In the genomic region with DNA sequence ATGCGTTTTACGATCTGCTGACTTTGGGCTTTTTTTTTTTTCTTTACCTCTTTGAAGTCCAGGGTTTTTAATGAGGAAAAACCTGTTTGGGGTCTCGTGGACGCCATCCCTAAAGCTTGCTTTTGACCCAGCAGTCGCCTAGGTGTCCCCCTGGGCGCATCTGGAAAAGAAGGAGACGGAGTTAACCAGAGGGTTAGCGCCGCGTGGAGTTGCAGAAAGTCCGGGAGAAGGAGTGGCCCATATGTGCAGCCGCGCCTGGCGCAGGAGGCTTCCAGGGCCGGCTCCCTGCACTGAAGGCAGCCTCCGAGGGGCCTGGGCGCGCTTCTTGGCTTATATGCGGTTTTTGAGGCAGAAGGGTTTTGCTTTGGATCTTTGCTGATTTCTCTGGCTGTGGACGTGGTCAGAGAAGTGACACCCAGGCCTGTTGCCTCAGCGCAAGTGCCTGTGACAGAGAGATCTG, we compare ENCODE assay signal across 1 cellular context.
TF ChIP-seq lines count a peak whose summit lies in the region.

No MANE protein-coding gene starts in this region.

TF ChIP-seq in HepG2, 621 proteins besides CTCF, POLR2A, EP300 and RAD21 (continued from another document and continues in another):
- TF ChIP-seq, protein P1, sequence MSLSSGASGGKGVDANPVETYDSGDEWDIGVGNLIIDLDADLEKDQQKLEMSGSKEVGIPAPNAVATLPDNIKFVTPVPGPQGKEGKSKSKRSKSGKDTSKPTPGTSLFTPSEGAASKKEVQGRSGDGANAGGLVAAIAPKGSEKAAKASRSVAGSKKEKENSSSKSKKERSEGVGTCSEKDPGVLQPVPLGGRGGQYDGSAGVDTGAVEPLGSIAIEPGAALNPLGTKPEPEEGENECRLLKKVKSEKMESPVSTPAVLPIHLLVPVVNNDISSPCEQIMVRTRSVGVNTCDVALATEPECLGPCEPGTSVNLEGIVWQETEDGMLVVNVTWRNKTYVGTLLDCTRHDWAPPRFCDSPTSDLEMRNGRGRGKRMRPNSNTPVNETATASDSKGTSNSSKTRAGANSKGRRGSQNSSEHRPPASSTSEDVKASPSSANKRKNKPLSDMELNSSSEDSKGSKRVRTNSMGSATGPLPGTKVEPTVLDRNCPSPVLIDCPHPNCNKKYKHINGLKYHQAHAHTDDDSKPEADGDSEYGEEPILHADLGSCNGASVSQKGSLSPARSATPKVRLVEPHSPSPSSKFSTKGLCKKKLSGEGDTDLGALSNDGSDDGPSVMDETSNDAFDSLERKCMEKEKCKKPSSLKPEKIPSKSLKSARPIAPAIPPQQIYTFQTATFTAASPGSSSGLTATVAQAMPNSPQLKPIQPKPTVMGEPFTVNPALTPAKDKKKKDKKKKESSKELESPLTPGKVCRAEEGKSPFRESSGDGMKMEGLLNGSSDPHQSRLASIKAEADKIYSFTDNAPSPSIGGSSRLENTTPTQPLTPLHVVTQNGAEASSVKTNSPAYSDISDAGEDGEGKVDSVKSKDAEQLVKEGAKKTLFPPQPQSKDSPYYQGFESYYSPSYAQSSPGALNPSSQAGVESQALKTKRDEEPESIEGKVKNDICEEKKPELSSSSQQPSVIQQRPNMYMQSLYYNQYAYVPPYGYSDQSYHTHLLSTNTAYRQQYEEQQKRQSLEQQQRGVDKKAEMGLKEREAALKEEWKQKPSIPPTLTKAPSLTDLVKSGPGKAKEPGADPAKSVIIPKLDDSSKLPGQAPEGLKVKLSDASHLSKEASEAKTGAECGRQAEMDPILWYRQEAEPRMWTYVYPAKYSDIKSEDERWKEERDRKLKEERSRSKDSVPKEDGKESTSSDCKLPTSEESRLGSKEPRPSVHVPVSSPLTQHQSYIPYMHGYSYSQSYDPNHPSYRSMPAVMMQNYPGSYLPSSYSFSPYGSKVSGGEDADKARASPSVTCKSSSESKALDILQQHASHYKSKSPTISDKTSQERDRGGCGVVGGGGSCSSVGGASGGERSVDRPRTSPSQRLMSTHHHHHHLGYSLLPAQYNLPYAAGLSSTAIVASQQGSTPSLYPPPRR (CRISPR knock-in tag; IDR thresholded peaks at IDR 0.05; ENCODE audit: borderline replicate concordance), result no peak
- TF ChIP-seq ZNF883 (CRISPR knock-in tag; IDR thresholded peaks at IDR 0.05; ENCODE audit: not compliant biosample characterization) (no peak), ZNF530 (CRISPR knock-in tag; IDR thresholded peaks at IDR 0.05; ENCODE audit: low read depth) (no peak), ZNF20 (CRISPR knock-in tag; IDR thresholded peaks at IDR 0.05) (no peak; the same call in 1 of the 2 replicates), ZNF652 (CRISPR knock-in tag; IDR thresholded peaks at IDR 0.05; ENCODE audit: borderline replicate concordance, low read depth) (no peak), MXI1 (IDR thresholded peaks at IDR 0.05; ENCODE audit: borderline replicate concordance, low read depth, low read length) (no peak; the same call in 2 of the 3 replicates), ZNF354B (CRISPR knock-in tag; IDR thresholded peaks at IDR 0.05) (no peak), ZBTB7B (CRISPR knock-in tag; IDR thresholded peaks at IDR 0.05) (peak; percentile 33; the same call in 1 of the 2 replicates), NFIB (CRISPR knock-in tag; IDR thresholded peaks at IDR 0.05; ENCODE audit: borderline replicate concordance) (no peak), ZNF224 (CRISPR knock-in tag; IDR thresholded peaks at IDR 0.05) (peak; percentile 54; the same call in 1 of the 2 replicates), BCL6 (CRISPR knock-in tag; IDR thresholded peaks at IDR 0.05) (0 out of 2 replicates have a peak, but pooled peaks have one; percentile 4), ZIK1 (CRISPR knock-in tag; IDR thresholded peaks at IDR 0.05; ENCODE audit: borderline replicate concordance, low read depth) (no peak), DNMT1 (CRISPR knock-in tag; IDR thresholded peaks at IDR 0.05) (no peak; the same call in 1 of the 2 replicates), HNRNPK (IDR thresholded peaks at IDR 0.05; ENCODE audit: low read depth, low read length, poor library complexity, severe bottlenecking) (no peak), ZFP36L1 (CRISPR knock-in tag; IDR thresholded peaks at IDR 0.05) (0 out of 2 replicates have a peak, but pooled peaks have one; percentile 36), ZMYM4 (CRISPR knock-in tag; IDR thresholded peaks at IDR 0.05) (no peak), SP1 (IDR thresholded peaks at IDR 0.05) (no peak), SP1 (CRISPR knock-in tag; IDR thresholded peaks at IDR 0.05) (no peak), CBFB (CRISPR knock-in tag; IDR thresholded peaks at IDR 0.05) (no peak), TBL1XR1 (IDR thresholded peaks at IDR 0.05; ENCODE audit: borderline replicate concordance, low read length, partially characterized antibody) (no peak), CENPT (CRISPR knock-in tag; IDR thresholded peaks at IDR 0.05; ENCODE audit: low read depth) (no peak), TMF1 (CRISPR knock-in tag; IDR thresholded peaks at IDR 0.05; ENCODE audit: low read depth) (no peak; the same call in 1 of the 2 replicates), HOXA9 (CRISPR knock-in tag; IDR thresholded peaks at IDR 0.05; ENCODE audit: borderline replicate concordance) (no peak), ZNF792 (CRISPR knock-in tag; IDR thresholded peaks at IDR 0.05) (no peak), ZNF670 (CRISPR knock-in tag; IDR thresholded peaks at IDR 0.05; ENCODE audit: borderline replicate concordance) (no peak)
- TF ChIP-seq, protein P2, sequence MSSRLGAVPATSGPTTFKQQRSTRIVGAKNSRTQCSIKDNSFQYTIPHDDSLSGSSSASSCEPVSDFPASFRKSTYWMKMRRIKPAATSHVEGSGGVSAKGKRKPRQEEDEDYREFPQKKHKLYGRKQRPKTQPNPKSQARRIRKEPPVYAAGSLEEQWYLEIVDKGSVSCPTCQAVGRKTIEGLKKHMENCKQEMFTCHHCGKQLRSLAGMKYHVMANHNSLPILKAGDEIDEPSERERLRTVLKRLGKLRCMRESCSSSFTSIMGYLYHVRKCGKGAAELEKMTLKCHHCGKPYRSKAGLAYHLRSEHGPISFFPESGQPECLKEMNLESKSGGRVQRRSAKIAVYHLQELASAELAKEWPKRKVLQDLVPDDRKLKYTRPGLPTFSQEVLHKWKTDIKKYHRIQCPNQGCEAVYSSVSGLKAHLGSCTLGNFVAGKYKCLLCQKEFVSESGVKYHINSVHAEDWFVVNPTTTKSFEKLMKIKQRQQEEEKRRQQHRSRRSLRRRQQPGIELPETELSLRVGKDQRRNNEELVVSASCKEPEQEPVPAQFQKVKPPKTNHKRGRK (CRISPR knock-in tag; IDR thresholded peaks at IDR 0.05), result no peak
- TF ChIP-seq, protein P3, sequence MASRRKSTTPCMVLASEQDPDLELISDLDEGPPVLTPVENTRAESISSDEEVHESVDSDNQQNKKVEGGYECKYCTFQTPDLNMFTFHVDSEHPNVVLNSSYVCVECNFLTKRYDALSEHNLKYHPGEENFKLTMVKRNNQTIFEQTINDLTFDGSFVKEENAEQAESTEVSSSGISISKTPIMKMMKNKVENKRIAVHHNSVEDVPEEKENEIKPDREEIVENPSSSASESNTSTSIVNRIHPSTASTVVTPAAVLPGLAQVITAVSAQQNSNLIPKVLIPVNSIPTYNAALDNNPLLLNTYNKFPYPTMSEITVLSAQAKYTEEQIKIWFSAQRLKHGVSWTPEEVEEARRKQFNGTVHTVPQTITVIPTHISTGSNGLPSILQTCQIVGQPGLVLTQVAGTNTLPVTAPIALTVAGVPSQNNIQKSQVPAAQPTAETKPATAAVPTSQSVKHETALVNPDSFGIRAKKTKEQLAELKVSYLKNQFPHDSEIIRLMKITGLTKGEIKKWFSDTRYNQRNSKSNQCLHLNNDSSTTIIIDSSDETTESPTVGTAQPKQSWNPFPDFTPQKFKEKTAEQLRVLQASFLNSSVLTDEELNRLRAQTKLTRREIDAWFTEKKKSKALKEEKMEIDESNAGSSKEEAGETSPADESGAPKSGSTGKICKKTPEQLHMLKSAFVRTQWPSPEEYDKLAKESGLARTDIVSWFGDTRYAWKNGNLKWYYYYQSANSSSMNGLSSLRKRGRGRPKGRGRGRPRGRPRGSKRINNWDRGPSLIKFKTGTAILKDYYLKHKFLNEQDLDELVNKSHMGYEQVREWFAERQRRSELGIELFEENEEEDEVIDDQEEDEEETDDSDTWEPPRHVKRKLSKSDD (CRISPR knock-in tag; IDR thresholded peaks at IDR 0.05; ENCODE audit: low read depth), result no peak
- TF ChIP-seq, protein P4, sequence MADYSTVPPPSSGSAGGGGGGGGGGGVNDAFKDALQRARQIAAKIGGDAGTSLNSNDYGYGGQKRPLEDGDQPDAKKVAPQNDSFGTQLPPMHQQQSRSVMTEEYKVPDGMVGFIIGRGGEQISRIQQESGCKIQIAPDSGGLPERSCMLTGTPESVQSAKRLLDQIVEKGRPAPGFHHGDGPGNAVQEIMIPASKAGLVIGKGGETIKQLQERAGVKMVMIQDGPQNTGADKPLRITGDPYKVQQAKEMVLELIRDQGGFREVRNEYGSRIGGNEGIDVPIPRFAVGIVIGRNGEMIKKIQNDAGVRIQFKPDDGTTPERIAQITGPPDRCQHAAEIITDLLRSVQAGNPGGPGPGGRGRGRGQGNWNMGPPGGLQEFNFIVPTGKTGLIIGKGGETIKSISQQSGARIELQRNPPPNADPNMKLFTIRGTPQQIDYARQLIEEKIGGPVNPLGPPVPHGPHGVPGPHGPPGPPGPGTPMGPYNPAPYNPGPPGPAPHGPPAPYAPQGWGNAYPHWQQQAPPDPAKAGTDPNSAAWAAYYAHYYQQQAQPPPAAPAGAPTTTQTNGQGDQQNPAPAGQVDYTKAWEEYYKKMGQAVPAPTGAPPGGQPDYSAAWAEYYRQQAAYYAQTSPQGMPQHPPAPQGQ (CRISPR knock-in tag; IDR thresholded peaks at IDR 0.05; ENCODE audit: borderline replicate concordance), result no peak
- TF ChIP-seq, protein P5, sequence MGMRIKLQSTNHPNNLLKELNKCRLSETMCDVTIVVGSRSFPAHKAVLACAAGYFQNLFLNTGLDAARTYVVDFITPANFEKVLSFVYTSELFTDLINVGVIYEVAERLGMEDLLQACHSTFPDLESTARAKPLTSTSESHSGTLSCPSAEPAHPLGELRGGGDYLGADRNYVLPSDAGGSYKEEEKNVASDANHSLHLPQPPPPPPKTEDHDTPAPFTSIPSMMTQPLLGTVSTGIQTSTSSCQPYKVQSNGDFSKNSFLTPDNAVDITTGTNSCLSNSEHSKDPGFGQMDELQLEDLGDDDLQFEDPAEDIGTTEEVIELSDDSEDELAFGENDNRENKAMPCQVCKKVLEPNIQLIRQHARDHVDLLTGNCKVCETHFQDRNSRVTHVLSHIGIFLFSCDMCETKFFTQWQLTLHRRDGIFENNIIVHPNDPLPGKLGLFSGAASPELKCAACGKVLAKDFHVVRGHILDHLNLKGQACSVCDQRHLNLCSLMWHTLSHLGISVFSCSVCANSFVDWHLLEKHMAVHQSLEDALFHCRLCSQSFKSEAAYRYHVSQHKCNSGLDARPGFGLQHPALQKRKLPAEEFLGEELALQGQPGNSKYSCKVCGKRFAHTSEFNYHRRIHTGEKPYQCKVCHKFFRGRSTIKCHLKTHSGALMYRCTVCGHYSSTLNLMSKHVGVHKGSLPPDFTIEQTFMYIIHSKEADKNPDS (CRISPR knock-in tag; IDR thresholded peaks at IDR 0.05), result no peak
- TF ChIP-seq, protein P6, sequence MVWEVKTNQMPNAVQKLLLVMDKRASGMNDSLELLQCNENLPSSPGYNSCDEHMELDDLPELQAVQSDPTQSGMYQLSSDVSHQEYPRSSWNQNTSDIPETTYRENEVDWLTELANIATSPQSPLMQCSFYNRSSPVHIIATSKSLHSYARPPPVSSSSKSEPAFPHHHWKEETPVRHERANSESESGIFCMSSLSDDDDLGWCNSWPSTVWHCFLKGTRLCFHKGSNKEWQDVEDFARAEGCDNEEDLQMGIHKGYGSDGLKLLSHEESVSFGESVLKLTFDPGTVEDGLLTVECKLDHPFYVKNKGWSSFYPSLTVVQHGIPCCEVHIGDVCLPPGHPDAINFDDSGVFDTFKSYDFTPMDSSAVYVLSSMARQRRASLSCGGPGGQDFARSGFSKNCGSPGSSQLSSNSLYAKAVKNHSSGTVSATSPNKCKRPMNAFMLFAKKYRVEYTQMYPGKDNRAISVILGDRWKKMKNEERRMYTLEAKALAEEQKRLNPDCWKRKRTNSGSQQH (CRISPR knock-in tag; IDR thresholded peaks at IDR 0.05; ENCODE audit: low read depth), result no peak
- TF ChIP-seq, protein P7, sequence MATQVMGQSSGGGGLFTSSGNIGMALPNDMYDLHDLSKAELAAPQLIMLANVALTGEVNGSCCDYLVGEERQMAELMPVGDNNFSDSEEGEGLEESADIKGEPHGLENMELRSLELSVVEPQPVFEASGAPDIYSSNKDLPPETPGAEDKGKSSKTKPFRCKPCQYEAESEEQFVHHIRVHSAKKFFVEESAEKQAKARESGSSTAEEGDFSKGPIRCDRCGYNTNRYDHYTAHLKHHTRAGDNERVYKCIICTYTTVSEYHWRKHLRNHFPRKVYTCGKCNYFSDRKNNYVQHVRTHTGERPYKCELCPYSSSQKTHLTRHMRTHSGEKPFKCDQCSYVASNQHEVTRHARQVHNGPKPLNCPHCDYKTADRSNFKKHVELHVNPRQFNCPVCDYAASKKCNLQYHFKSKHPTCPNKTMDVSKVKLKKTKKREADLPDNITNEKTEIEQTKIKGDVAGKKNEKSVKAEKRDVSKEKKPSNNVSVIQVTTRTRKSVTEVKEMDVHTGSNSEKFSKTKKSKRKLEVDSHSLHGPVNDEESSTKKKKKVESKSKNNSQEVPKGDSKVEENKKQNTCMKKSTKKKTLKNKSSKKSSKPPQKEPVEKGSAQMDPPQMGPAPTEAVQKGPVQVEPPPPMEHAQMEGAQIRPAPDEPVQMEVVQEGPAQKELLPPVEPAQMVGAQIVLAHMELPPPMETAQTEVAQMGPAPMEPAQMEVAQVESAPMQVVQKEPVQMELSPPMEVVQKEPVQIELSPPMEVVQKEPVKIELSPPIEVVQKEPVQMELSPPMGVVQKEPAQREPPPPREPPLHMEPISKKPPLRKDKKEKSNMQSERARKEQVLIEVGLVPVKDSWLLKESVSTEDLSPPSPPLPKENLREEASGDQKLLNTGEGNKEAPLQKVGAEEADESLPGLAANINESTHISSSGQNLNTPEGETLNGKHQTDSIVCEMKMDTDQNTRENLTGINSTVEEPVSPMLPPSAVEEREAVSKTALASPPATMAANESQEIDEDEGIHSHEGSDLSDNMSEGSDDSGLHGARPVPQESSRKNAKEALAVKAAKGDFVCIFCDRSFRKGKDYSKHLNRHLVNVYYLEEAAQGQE (IDR thresholded peaks at IDR 0.05; ENCODE audit: borderline replicate concordance in 1 of 2, low read depth in 1 of 2, low read length in 2 of 2), result no peak
- TF ChIP-seq, protein P8, sequence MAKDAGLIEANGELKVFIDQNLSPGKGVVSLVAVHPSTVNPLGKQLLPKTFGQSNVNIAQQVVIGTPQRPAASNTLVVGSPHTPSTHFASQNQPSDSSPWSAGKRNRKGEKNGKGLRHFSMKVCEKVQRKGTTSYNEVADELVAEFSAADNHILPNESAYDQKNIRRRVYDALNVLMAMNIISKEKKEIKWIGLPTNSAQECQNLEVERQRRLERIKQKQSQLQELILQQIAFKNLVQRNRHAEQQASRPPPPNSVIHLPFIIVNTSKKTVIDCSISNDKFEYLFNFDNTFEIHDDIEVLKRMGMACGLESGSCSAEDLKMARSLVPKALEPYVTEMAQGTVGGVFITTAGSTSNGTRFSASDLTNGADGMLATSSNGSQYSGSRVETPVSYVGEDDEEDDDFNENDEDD (CRISPR knock-in tag; IDR thresholded peaks at IDR 0.05; ENCODE audit: borderline replicate concordance), result no peak
- TF ChIP-seq, protein P9, sequence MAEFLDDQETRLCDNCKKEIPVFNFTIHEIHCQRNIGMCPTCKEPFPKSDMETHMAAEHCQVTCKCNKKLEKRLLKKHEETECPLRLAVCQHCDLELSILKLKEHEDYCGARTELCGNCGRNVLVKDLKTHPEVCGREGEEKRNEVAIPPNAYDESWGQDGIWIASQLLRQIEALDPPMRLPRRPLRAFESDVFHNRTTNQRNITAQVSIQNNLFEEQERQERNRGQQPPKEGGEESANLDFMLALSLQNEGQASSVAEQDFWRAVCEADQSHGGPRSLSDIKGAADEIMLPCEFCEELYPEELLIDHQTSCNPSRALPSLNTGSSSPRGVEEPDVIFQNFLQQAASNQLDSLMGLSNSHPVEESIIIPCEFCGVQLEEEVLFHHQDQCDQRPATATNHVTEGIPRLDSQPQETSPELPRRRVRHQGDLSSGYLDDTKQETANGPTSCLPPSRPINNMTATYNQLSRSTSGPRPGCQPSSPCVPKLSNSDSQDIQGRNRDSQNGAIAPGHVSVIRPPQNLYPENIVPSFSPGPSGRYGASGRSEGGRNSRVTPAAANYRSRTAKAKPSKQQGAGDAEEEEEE (CRISPR knock-in tag; IDR thresholded peaks at IDR 0.05; ENCODE audit: borderline replicate concordance), result no peak
